ENCODE assay signal across 22 cellular contexts in genomic region chr5:132941331-132941730, GRCh38. TPM values are rescaled to one million over a fixed set of nuclear protein-coding genes. Genes with fewer than 3 reads are reported as not detected.
DNase-seq lines count a peak whose midpoint lies in the region; ATAC-seq, FAIRE-seq and TF ChIP-seq lines count a peak whose summit lies in the region.
"Had no signal": no experiment of that assay in that cellular context is flagged by ENCODE, and none has a peak within 500 bp of the region (broad histone marks: within the 10 kb centered on the region; RNA-seq: fewer than 3 reads in every experiment).

No MANE protein-coding gene starts in this region.

- H2BK12ac ChIP-seq in neuronal stem cell (ENCODE audit: low read length), result no peak overlapping the region

- no peak overlapping the region for H4K8ac ChIP-seq in neuronal stem cell (ENCODE audit: low read depth, low read length)

- TF ChIP-seq RAD21 in Ishikawa (IDR thresholded peaks at IDR 0.05; ENCODE audit: low read depth), result no peak
- no peak for TF ChIP-seq RAD21 in K562 (CRISPR knock-in tag; conservative IDR thresholded peaks at IDR 0.05 in 1 of 2, IDR thresholded peaks at IDR 0.05 in 1 of 2)

- H3K27ac Mint-ChIP-seq in activated T-cell treated with anti-CD3 and anti-CD28 coated beads, Interleukin-2, amount 50 U/mL, for 72 hours, result peak overlapping the region; percentile 84
- H3K27ac Mint-ChIP-seq: B cell had no signal

- H3K4me3 Mint-ChIP-seq in activated T-cell treated with anti-CD3 and anti-CD28 coated beads, Interleukin-2, amount 50 U/mL, for 72 hours, result no peak overlapping the region
- H3K4me3 Mint-ChIP-seq: B cell had no signal

- peaks cover 15% of the 10 kb centered on the region for H3K79me1 ChIP-seq in neuronal stem cell (ENCODE audit: low read depth, low read length)

- no TSS peak for BruUV-seq in K562 (replicated peaks; lab: Mats Ljungman, UMichigan)

- H3K9me3 ChIP-seq in K562 (replicated peaks; ENCODE audit: control insufficient read depth, insufficient read depth, low read depth, low read length) (no peaks in the 10 kb centered on the region), neuronal stem cell (replicated peaks in 1 of 2; ENCODE audit: control insufficient read depth in 2 of 2, insufficient read depth in 1 of 2, low read depth in 1 of 2, low read length in 2 of 2) (peaks cover 0 to 3% of the 10 kb centered on the region in 2 donors)

- H3K4me3 ChIP-seq in K562 (no peak overlapping the region), neuronal stem cell (ENCODE audit: low read length in 2 of 2) (no peak overlapping the region)

- H3K9me1 ChIP-seq in K562 (ENCODE audit: control insufficient read depth, insufficient read depth, low read length), result no peaks in the 10 kb centered on the region

- no peak overlapping the region for H2BK120ac ChIP-seq in neuronal stem cell (ENCODE audit: low read depth, low read length)

- FAIRE-seq in K562 (lab: Jason Lieb, UNC), result no peak
- FAIRE-seq: A204.1, D721Med had no signal

- H3K27me3 Mint-ChIP-seq in activated T-cell treated with anti-CD3 and anti-CD28 coated beads, Interleukin-2, amount 50 U/mL, for 72 hours (ENCODE audit: low read depth), result no peaks in the 10 kb centered on the region
- H3K27me3 Mint-ChIP-seq: B cell had no signal

- H3K4me1 Mint-ChIP-seq in activated T-cell treated with anti-CD3 and anti-CD28 coated beads, Interleukin-2, amount 50 U/mL, for 72 hours (ENCODE audit: low read depth), result peaks cover 7% of the 10 kb centered on the region

- H3K4me1 ChIP-seq in K562 (replicated peaks in 1 of 2; ENCODE audit: control insufficient read depth in 2 of 2, insufficient read depth in 2 of 2, low read length in 2 of 2), result no peaks in the 10 kb centered on the region; a peak in 1 of 5 replicates
- no peaks in the 10 kb centered on the region for H3K4me1 ChIP-seq in neuronal stem cell (ENCODE audit: control insufficient read depth in 2 of 2, insufficient read depth in 1 of 2, low read depth in 1 of 2, low read length in 2 of 2)

- intact Hi-C loops in K562 (cut with micrococcal nuclease), result no loop called here

- TF ChIP-seq CTCF in K562 (IDR thresholded peaks at IDR 0.05 in 2 of 3, conservative IDR thresholded peaks at IDR 0.05 in 1 of 3; ENCODE audit: insufficient read depth in 2 of 3, low read depth in 1 of 3, low read length in 3 of 3), result no peak

- TF ChIP-seq EP300 in Ishikawa (IDR thresholded peaks at IDR 0.05; ENCODE audit: borderline replicate concordance), result no peak
- no peak for TF ChIP-seq EP300 in K562 (IDR thresholded peaks at IDR 0.05; ENCODE audit: low read length)

- H3K4me2 ChIP-seq in K562 (ENCODE audit: insufficient read depth, low read length), result no peak overlapping the region
- no peak overlapping the region for H3K4me2 ChIP-seq in neuronal stem cell (ENCODE audit: insufficient read depth, low read length, poor library complexity, severe bottlenecking)
- H3K4me2 ChIP-seq: KMS-11 had no signal

- in situ Hi-C loops in K562 (cut with MboI), result no loop called here

- H3K27me3 ChIP-seq in K562 (ENCODE audit: control insufficient read depth in 2 of 2, insufficient read depth in 2 of 2, low read length in 2 of 2) (no peaks in the 10 kb centered on the region), neuronal stem cell (ENCODE audit: control insufficient read depth in 3 of 3, insufficient read depth in 3 of 3, low read depth in 1 of 3, low read length in 3 of 3) (peaks cover 0 to 1% (median 0%) of the 10 kb centered on the region in 3 experiments)

- no peaks in the 10 kb centered on the region for H3K9me3 Mint-ChIP-seq in activated T-cell treated with anti-CD3 and anti-CD28 coated beads, Interleukin-2, amount 50 U/mL, for 72 hours

- H3K36me3 Mint-ChIP-seq in activated T-cell treated with anti-CD3 and anti-CD28 coated beads, Interleukin-2, amount 50 U/mL, for 72 hours (ENCODE audit: insufficient read depth in 2 of 2), result no peaks in the 10 kb centered on the region

- POLR2A ChIA-PET in K562 (lab: Yijun Ruan, JAX), result interaction anchor here (1.2 to 3.2 kb wide), 2 partner anchors 11 to 21 kb away, joined by 5 to 12 read pairs; no protein-coding TSS in a partner anchor

- CTCF ChIA-PET in K562 (lab: Yijun Ruan, JAX; ENCODE audit: low intra/inter-chr PET ratio), result no interaction called here

- no peak for ATAC-seq in activated T-cell treated with anti-CD3 and anti-CD28 coated beads, Interleukin-2, amount 50 U/mL, for 72 hours (replicated peaks in 1 of 2)
- no peak for ATAC-seq in K562
- no peak for ATAC-seq in GM21737 (IDR thresholded peaks at IDR 0.05; ENCODE audit: unreplicated experiment)
- ATAC-seq in HG03025 (IDR thresholded peaks at IDR 0.05; ENCODE audit: low FRiP score, unreplicated experiment), result no peak

- H4K91ac ChIP-seq in neuronal stem cell (ENCODE audit: low read depth, low read length, poor library complexity), result no peak overlapping the region

- peak overlapping the region; percentile 38 for H3K14ac ChIP-seq in neuronal stem cell (ENCODE audit: low read length)

- H3K9ac ChIP-seq in K562 (ENCODE audit: insufficient read depth in 1 of 2, low read depth in 2 of 2, low read length in 2 of 2), result no peak overlapping the region
- no peak overlapping the region for H3K9ac ChIP-seq in neuronal stem cell (ENCODE audit: low read depth, low read length, poor library complexity)
- H3K9ac ChIP-seq: KMS-11 had no signal

- no peak overlapping the region for H2AK5ac ChIP-seq in neuronal stem cell (ENCODE audit: low read depth, low read length)

- peaks cover 10% of the 10 kb centered on the region; the same call in 1 of the 2 replicates for H4K20me1 ChIP-seq in K562 (replicated peaks; ENCODE audit: control insufficient read depth, insufficient read depth, low read length)

- 93% methylated on average over 5 of the region's 5 CpGs for WGBS in K562 (ENCODE audit: insufficient coverage, low coverage, missing lambda C conversion rate)
- WGBS in neuronal stem cell (ENCODE audit: extremely low coverage in 2 of 2, insufficient read length in 2 of 2, insufficient replicate concordance in 1 of 2), 2 donors, result no CpG with 5 or more reads among the region's 5 CpGs

- no peak overlapping the region for H2BK15ac ChIP-seq in neuronal stem cell (ENCODE audit: low read length)

- H3K36me3 ChIP-seq in K562 (ENCODE audit: control insufficient read depth, insufficient read depth, low read length) (peaks cover 20% of the 10 kb centered on the region; the same call in 1 of the 3 replicates), neuronal stem cell (replicated peaks in 1 of 2; ENCODE audit: control insufficient read depth in 2 of 2, insufficient read depth in 2 of 2, low read length in 2 of 2) (peaks cover 7 to 47% of the 10 kb centered on the region in 2 donors)

- H3K27ac ChIP-seq in K562 (ENCODE audit: extremely low read depth, low read depth, low read length) (no peak overlapping the region), neuronal stem cell (replicated peaks; ENCODE audit: low read length) (no peak overlapping the region)
- H3K27ac ChIP-seq: KMS-11 had no signal

- no peak overlapping the region for H2AFZ ChIP-seq in K562 (ENCODE audit: low read depth, low read length)
- H2AFZ ChIP-seq in neuronal stem cell (ENCODE audit: low read length), result no peak overlapping the region

- no peak overlapping the region for H2BK5ac ChIP-seq in neuronal stem cell (ENCODE audit: low read length)

- H3K23ac ChIP-seq in neuronal stem cell (ENCODE audit: low read depth, low read length, poor library complexity), result no peak overlapping the region

- TF ChIP-seq POLR2A in K562 (conservative IDR thresholded peaks at IDR 0.05), result no peak

- no peak overlapping the region for H3K18ac ChIP-seq in neuronal stem cell (ENCODE audit: low read length)

- no peak overlapping the region for H3K4ac ChIP-seq in neuronal stem cell (ENCODE audit: low read length)

- H3K79me2 ChIP-seq in K562 (ENCODE audit: control insufficient read depth, insufficient read depth, low read length), result peaks cover 54% of the 10 kb centered on the region

- DNase-seq in activated T-cell treated with anti-CD3 and anti-CD28 coated beads, Interleukin-2, amount 50 U/mL, for 72 hours, result no peak
- DNase-seq in activated T-cell treated with anti-CD3 and anti-CD28 coated beads, Interleukin-2, amount 50 U/mL, for 1 hour, result no peak
- DNase-seq in K562 (ENCODE audit: extremely low read depth in 1 of 4, low spot score in 3 of 4) (no peak), neuronal stem cell (ENCODE audit: low spot score) (no peak), NK-92 (lab: John Stamatoyannopoulos, UW; ENCODE audit: unreplicated experiment) (no peak)
- DNase-seq: DMS53; GF-D8; H7; NCI-H1092 treated with DMSO at 0.1 percent for 48 hours; NCI-H1436 treated with DMSO at 0.1 percent for 48 hours; NCI-H1930; NCI-H2227 treated with DMSO at 0.1 percent for 48 hours; NCI-H510A; NCI-H748 treated with DMSO at 0.1 percent for 48 hours; NK-92 treated with Interleukin-12 subunit alpha and Interleukin-12 subunit beta, amount 100 ng/mL, for 24 hours had no signal

TF ChIP-seq in Ishikawa, 13 proteins besides CTCF, POLR2A, EP300 and RAD21:
- peak; percentile 52; the same call in 1 of the 2 replicates for TF ChIP-seq CEBPB (IDR thresholded peaks at IDR 0.05)
- no peak for TF ChIP-seq TCF12 (IDR thresholded peaks at IDR 0.05; ENCODE audit: low read depth)

TF ChIP-seq in K562, 482 proteins besides CTCF, POLR2A, EP300 and RAD21:
- TF ChIP-seq BRF1 (IDR thresholded peaks at IDR 0.05; ENCODE audit: borderline replicate concordance, extremely low read depth, insufficient read length) (no peak), CEBPB (tag; IDR thresholded peaks at IDR 0.05) (peak; percentile 45; the same call in 1 of the 2 replicates)

RNA-seq across cellular contexts. Expression of gene AFF4, which starts 22.1 kb away (rescaled TPM):
- total RNA-seq in activated T-cell treated with anti-CD3 and anti-CD28 coated beads, Interleukin-2, amount 50 U/mL, for 72 hours, result 10 to 100 TPM; 33.6 to 34.9 TPM
- 90.2 and 159 TPM in 2 replicates for total RNA-seq in K562 (2011; cell fraction: chromatin; rRNA removed; ENCODE audit: low replicate concordance)
- 22.8 and 25.4 TPM in 2 replicates for total RNA-seq in K562 (2011; cell fraction: nucleolus; rRNA removed)
- 48.5 and 81.4 TPM in 2 replicates for total RNA-seq in K562 (2011; cell fraction: nucleoplasm; rRNA removed)
- 9.9 and 11.3 TPM in 2 replicates for total RNA-seq in K562 (2014; rRNA removed)
- total RNA-seq in K562 (2014; rRNA removed; fragmentation: Illumina TruSeq; extraction: Trizol), result 19.9 and 21.4 TPM in 2 replicates
- 17.9 and 18.9 TPM in 2 replicates for total RNA-seq in K562 (2015; rRNA removed; fragmentation: Illumina TruSeq; extraction: Trizol)
- total RNA-seq in K562 (2021), result 22.5 and 25.8 TPM in 2 replicates
- polyA plus RNA-seq in K562 (2011; rRNA removed), result 14.2 and 20.7 TPM in 2 replicates
- polyA plus RNA-seq in K562 (2011; cell fraction: cytosol; rRNA removed), result 8.5 and 10.0 TPM in 2 replicates
- 28.6 and 30.9 TPM in 2 replicates for polyA plus RNA-seq in K562 (2011; cell fraction: nucleus; rRNA removed)
- 12.1 and 17.1 TPM in 2 replicates for polyA plus RNA-seq in K562 (2012)
- polyA plus RNA-seq in K562 (2014; fragmentation: Illumina TruSeq; extraction: Trizol), result 17.0 and 19.6 TPM in 2 replicates
- 1 to 10 TPM; 1.7 to 3.6 TPM for polyA plus RNA-seq in K562 (2014; fragmentation: Nextera tagmentation; extraction: Ambion mirVana)
- polyA plus RNA-seq in K562 (2014; rRNA removed), result 7.9 and 9.0 TPM in 2 replicates
- 36.7 and 38.9 TPM in 2 replicates for polyA minus RNA-seq in K562 (2011; rRNA and poly(A)+ RNA removed)
- 21.8 and 26.6 TPM in 2 replicates for polyA minus RNA-seq in K562 (2011; cell fraction: cytosol; rRNA and poly(A)+ RNA removed)
- polyA minus RNA-seq in K562 (2011; cell fraction: nucleus; rRNA and poly(A)+ RNA removed), result 20.3 and 38.2 TPM in 2 replicates
- polyA plus RNA-seq in neuronal stem cell (2013, experiment 1 of 2), result 24.6 TPM
- 26.2 TPM for polyA plus RNA-seq in neuronal stem cell (2013, experiment 2 of 2)
